In genomic region chr21:28745131-28746055, GRCh38 we compare ENCODE assay signal across 9 cellular contexts.
DNase-seq lines count a peak whose midpoint lies in the region; ATAC-seq and TF ChIP-seq lines count a peak whose summit lies in the region.
"Had no signal": no experiment of that assay in that cellular context is flagged by ENCODE, and none has a peak within 500 bp of the region (broad histone marks: within the 10 kb centered on the region; RNA-seq: fewer than 3 reads in every experiment).

No MANE protein-coding gene starts in this region.

- no peaks in the 10 kb centered on the region for H3K27me3 Mint-ChIP-seq in activated CD4-positive, alpha-beta T cell treated with anti-CD3 and anti-CD28 coated beads, Interleukin-2, amount 10 ng/mL, durations not matched to agents 24 days and 14 days
- H3K27me3 Mint-ChIP-seq: activated naive CD8-positive, alpha-beta T cell had no signal

- H3K4me1 Mint-ChIP-seq in activated CD4-positive, alpha-beta T cell treated with anti-CD3 and anti-CD28 coated beads, Interleukin-2, amount 10 ng/mL, durations not matched to agents 24 days and 14 days: no peaks in the 10 kb centered on the region

- peak overlapping the region; percentile 66 to 91 (median 87) for H3K4me2 ChIP-seq in BLaER1 treated with 17β-estradiol and CSF1 and Interleukin-3, amounts not matched to agents 10 nM and 100 nM

- H3K27ac Mint-ChIP-seq in activated CD4-positive, alpha-beta T cell treated with anti-CD3 and anti-CD28 coated beads, Interleukin-2, amount 10 ng/mL, durations not matched to agents 24 days and 14 days: no peak overlapping the region
- H3K27ac Mint-ChIP-seq: activated naive CD8-positive, alpha-beta T cell had no signal

- H3K9me3 ChIP-seq in BLaER1 treated with 17β-estradiol and CSF1 and Interleukin-3, amounts not matched to agents 10 nM and 100 nM (replicated peaks in 1 of 11): no peaks in the 10 kb centered on the region
- H3K9me3 ChIP-seq in liver (ENCODE audit: control insufficient read depth in 4 of 4, low read length in 3 of 4): no peaks in the 10 kb centered on the region

- no peaks in the 10 kb centered on the region for H4K20me1 ChIP-seq in BLaER1 treated with 17β-estradiol and CSF1 and Interleukin-3, amounts not matched to agents 10 nM and 100 nM

- no peak overlapping the region for H3K4me3 Mint-ChIP-seq in activated CD4-positive, alpha-beta T cell treated with anti-CD3 and anti-CD28 coated beads, Interleukin-2, amount 10 ng/mL, durations not matched to agents 24 days and 14 days
- H3K4me3 Mint-ChIP-seq: activated naive CD8-positive, alpha-beta T cell had no signal

- no peaks in the 10 kb centered on the region for H3K27me3 ChIP-seq in BLaER1 treated with 17β-estradiol and CSF1 and Interleukin-3, amounts not matched to agents 10 nM and 100 nM
- no peaks in the 10 kb centered on the region for H3K27me3 ChIP-seq in liver (ENCODE audit: control insufficient read depth in 4 of 4, insufficient read depth in 4 of 4, low read length in 3 of 4)

- H3K36me3 Mint-ChIP-seq in activated CD4-positive, alpha-beta T cell treated with anti-CD3 and anti-CD28 coated beads, Interleukin-2, amount 10 ng/mL, durations not matched to agents 24 days and 14 days (ENCODE audit: low read depth): no peaks in the 10 kb centered on the region

- peak overlapping the region; percentile 50 to 71 (median 60) for H3K4me3 ChIP-seq in BLaER1 treated with 17β-estradiol and CSF1 and Interleukin-3, amounts not matched to agents 10 nM and 100 nM
- peak overlapping the region; percentile 59 to 85 (median 74) for H3K4me3 ChIP-seq in liver (ENCODE audit: low read depth in 1 of 3, low read length in 3 of 3)

- peak; percentile 97 to 98 for TF ChIP-seq RAD21 in liver (IDR thresholded peaks at IDR 0.05)

- H3K27ac ChIP-seq in BLaER1 treated with 17β-estradiol and CSF1 and Interleukin-3, amounts not matched to agents 10 nM and 100 nM: peak overlapping the region in 8 of 11 experiments; percentile 20 to 64 (median 44); a peak in 13 of 22 replicates
- peak overlapping the region; percentile 56 to 76 for H3K27ac ChIP-seq in liver (ENCODE audit: low read depth in 1 of 2, low read length in 2 of 2)

- peak overlapping the region; percentile 58 to 77 (median 72) for H3K9ac ChIP-seq in BLaER1 treated with 17β-estradiol and CSF1 and Interleukin-3, amounts not matched to agents 10 nM and 100 nM
- H3K9ac ChIP-seq in liver (ENCODE audit: low read depth in 1 of 2, low read length in 2 of 2): peak overlapping the region; percentile 67 to 96

- ATAC-seq in GM19324 (IDR thresholded peaks at IDR 0.05; ENCODE audit: low FRiP score, unreplicated experiment) (peak; percentile 76), HG03457 (IDR thresholded peaks at IDR 0.05; ENCODE audit: unreplicated experiment) (peak; percentile 77)

- 5% methylated on average over 16 of the region's 16 CpGs for WGBS in liver

- peaks cover 0 to 4% (median 0%) of the 10 kb centered on the region in 10 experiments; a peak in 6 of 20 replicates for H3K4me1 ChIP-seq in BLaER1 treated with 17β-estradiol and CSF1 and Interleukin-3, amounts not matched to agents 10 nM and 100 nM
- H3K4me1 ChIP-seq in liver (ENCODE audit: control insufficient read depth in 4 of 4, insufficient read depth in 4 of 4, low read length in 3 of 4): peaks cover 0 to 8% (median 5%) of the 10 kb centered on the region in 4 donors

- peak; percentile 98 for TF ChIP-seq CTCF in liver (IDR thresholded peaks at IDR 0.05; ENCODE audit: low read depth, low read length, missing input control)

- DNase-seq in NCI-H510A treated with DMSO at 0.1 percent for 48 hours (lab: John Stamatoyannopoulos, UW) (peak; percentile 78), dermis microvascular lymphatic vessel endothelial cell (ENCODE audit: low read depth in 2 of 2) (peak; percentile 85 to 91)
- DNase-seq in activated CD4-positive, alpha-beta T cell treated with anti-CD3 and anti-CD28 coated beads, Interleukin-2, amount 10 ng/mL, durations not matched to agents 24 days and 14 days: peak; percentile 90
- DNase-seq in stimulated activated CD4-positive, alpha-beta T cell treated with anti-CD3 and anti-CD28 coated beads, Interleukin-4, amount 100 ng/mL, for 1 hour: peak; percentile 63

- H3K36me3 ChIP-seq in BLaER1 treated with 17β-estradiol and CSF1 and Interleukin-3, amounts not matched to agents 10 nM and 100 nM: no peaks in the 10 kb centered on the region
- no peaks in the 10 kb centered on the region for H3K36me3 ChIP-seq in liver (ENCODE audit: control insufficient read depth in 4 of 4, insufficient read depth in 3 of 4, low read depth in 1 of 4, low read length in 3 of 4)

- H3K9me3 Mint-ChIP-seq in activated CD4-positive, alpha-beta T cell treated with anti-CD3 and anti-CD28 coated beads, Interleukin-2, amount 10 ng/mL, durations not matched to agents 24 days and 14 days: no peaks in the 10 kb centered on the region

- intact Hi-C loops in activated CD4-positive, alpha-beta T cell treated with anti-CD3 and anti-CD28 coated beads, Interleukin-2, amount 10 ng/mL, durations not matched to agents 24 days and 14 days (cut with micrococcal nuclease): loop anchor here (1.0 to 10.0 kb wide), 4 partner anchors 195 to 1181 kb away; no protein-coding TSS in a partner anchor

TF ChIP-seq in liver, 16 proteins besides CTCF, POLR2A, EP300 and RAD21:
- TF ChIP-seq YY1 (IDR thresholded peaks at IDR 0.05) (peak; percentile 91), TAF1 (conservative IDR thresholded peaks at IDR 0.05) (no peak), HNF4A (conservative IDR thresholded peaks at IDR 0.05) (peak in 1 of 2 donors; percentile 6), MAX (IDR thresholded peaks at IDR 0.05) (peak; percentile 66), JUND (IDR thresholded peaks at IDR 0.05) (no peak), FOXA2 (IDR thresholded peaks at IDR 0.05) (peak; percentile 5)

Comparison
In these comparisons a context has a peak if more than half of its experiments do, and no peak if none do; other contexts are left out.
1. Peak in every context shown above with its lines: DNase-seq, ATAC-seq, H3K4me3 ChIP-seq and H3K27ac ChIP-seq.